19 cellular contexts compared by ENCODE assay signal in the genomic region with DNA sequence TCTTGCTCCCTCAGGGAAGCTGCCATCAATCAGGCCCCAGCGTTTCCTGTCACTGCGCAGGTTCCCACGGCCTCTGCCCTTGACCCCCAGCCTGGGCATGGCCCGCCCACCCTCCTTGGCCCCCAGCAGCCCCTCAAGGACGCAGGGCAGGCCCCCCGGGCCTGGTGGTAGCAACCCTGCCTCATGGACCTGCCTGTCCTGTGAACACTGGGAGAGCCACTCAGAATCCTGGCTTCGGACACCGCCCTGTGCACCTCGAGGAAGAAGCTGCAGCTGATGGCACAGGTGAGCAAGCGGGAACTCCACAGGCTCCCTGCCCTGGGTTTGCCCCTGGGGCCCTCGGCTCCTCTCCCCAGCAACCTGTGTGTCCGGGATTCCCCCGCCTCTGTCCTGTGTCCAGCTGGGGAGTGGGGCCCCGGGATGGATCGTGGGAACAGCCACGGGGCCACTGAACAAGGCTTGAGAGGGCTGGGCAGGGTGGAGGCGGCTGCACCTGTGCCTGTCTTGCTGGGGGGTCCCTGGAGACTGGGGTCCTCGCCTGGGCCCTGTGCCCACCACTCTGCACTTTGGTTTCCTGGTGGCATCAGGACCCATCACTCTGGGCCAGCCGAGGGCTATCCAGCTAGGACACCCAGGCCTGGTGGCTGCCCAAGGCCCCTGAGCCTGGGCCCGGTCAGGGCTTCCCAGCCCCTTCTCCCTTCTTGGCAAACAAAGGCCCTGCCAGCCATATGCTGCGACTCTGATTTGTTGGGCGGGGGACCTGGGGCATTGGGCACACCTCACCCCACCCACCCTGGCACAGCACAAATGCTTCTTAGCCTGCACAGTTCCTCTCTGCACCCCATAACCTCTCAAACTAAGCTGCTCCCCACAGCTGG. TPM values are rescaled to one million over a fixed set of nuclear protein-coding genes. Genes with fewer than 3 reads are reported as not detected.
DNase-seq lines count a peak whose midpoint lies in the region; ATAC-seq, FAIRE-seq and TF ChIP-seq lines count a peak whose summit lies in the region.
"Had no signal": no experiment of that assay in that cellular context is flagged by ENCODE, and none has a peak within 500 bp of the region (broad histone marks: within the 10 kb centered on the region; RNA-seq: fewer than 3 reads in every experiment).

No MANE protein-coding gene starts in this region.

- H3K79me1 ChIP-seq in IMR-90 (ENCODE audit: low read depth in 1 of 2, low read length in 2 of 2) = no peaks in the 10 kb centered on the region; a peak in 1 of 4 replicates
- H3K79me1 ChIP-seq in H1 (ENCODE audit: low read depth, low read length) = no peaks in the 10 kb centered on the region
- no peaks in the 10 kb centered on the region for H3K79me1 ChIP-seq in neuronal stem cell (ENCODE audit: low read depth, low read length)

- TF ChIP-seq EP300 in H1 (IDR thresholded peaks at IDR 0.05; ENCODE audit: borderline replicate concordance in 1 of 2, low read depth in 2 of 2, low read length in 2 of 2) = no peak

- H4K8ac ChIP-seq in IMR-90 (ENCODE audit: low read depth in 2 of 2, low read length in 2 of 2) (no peak overlapping the region), H1 (ENCODE audit: extremely low read depth, insufficient read depth, low read length) (no peak overlapping the region; the same call in 1 of the 2 replicates), neuronal stem cell (ENCODE audit: low read depth, low read length) (peak overlapping the region; percentile 17)

- peaks cover 6% of the 10 kb centered on the region; the same call in 1 of the 2 replicates for H3K9me1 ChIP-seq in IMR-90 (ENCODE audit: insufficient read depth, low read length)

- H3K9ac ChIP-seq in IMR-90 (ENCODE audit: low read depth, low read length) (no peak overlapping the region), H1 (replicated peaks in 1 of 4; ENCODE audit: extremely low read depth in 1 of 4, low read depth in 3 of 4, low read length in 3 of 4) (no peak overlapping the region), neuronal stem cell (ENCODE audit: low read depth, low read length, poor library complexity) (peak overlapping the region; percentile 60)

- H3K9me3 ChIP-seq in BE2C = no peaks in the 10 kb centered on the region
- no peaks in the 10 kb centered on the region for H3K9me3 ChIP-seq in IMR-90 (ENCODE audit: control insufficient read depth, insufficient read depth, low read length)
- no peaks in the 10 kb centered on the region for H3K9me3 ChIP-seq in H1 (ENCODE audit: insufficient read depth in 2 of 2, low read depth in 1 of 2, low read length in 1 of 2)
- peaks cover 0 to 6% of the 10 kb centered on the region in 2 donors for H3K9me3 ChIP-seq in neuronal stem cell (replicated peaks in 1 of 2; ENCODE audit: control insufficient read depth in 2 of 2, insufficient read depth in 1 of 2, low read depth in 1 of 2, low read length in 2 of 2)
- H3K9me3 ChIP-seq: HAP-1, SJSA1, tibial nerve had no signal

- H2BK20ac ChIP-seq in IMR-90 (ENCODE audit: low read depth, low read length) (no peak overlapping the region), H1 (ENCODE audit: low read length) (no peak overlapping the region)

- TF ChIP-seq CTCF in BE2C (IDR thresholded peaks at IDR 0.05; ENCODE audit: low read depth, low read length) (no peak), IMR-90 (conservative IDR thresholded peaks at IDR 0.05; ENCODE audit: low read depth, low read length) (no peak), H1 (IDR thresholded peaks at IDR 0.05; ENCODE audit: control extremely low read depth in 1 of 3, insufficient read depth in 1 of 3, low read depth in 1 of 3, low read length in 3 of 3) (no peak)

- TF ChIP-seq POLR2A in IMR-90 (IDR thresholded peaks at IDR 0.05; ENCODE audit: low read depth, low read length) (no peak), H1 (IDR thresholded peaks at IDR 0.05; ENCODE audit: control extremely low read depth in 1 of 2, low read depth in 2 of 2, low read length in 2 of 2) (no peak)

- H3K14ac ChIP-seq in IMR-90 (replicated peaks; ENCODE audit: low read depth, low read length) (no peak overlapping the region), H1 (ENCODE audit: insufficient read length) (no peak overlapping the region), neuronal stem cell (ENCODE audit: low read length) (peak overlapping the region; percentile 56)

- H3K56ac ChIP-seq in IMR-90 (ENCODE audit: extremely low read depth, insufficient read depth, low read length) (no peak overlapping the region), H1 (replicated peaks; ENCODE audit: insufficient read length, low read depth, low read length) (no peak overlapping the region)

- DNase-seq in BE2C = peak; percentile 15
- no peak for DNase-seq in IMR-90
- peak in 1 of 2 experiments; percentile 47 for DNase-seq in H1 (ENCODE audit: low read depth in 1 of 2, low spot score in 2 of 2)
- no peak for DNase-seq in neuronal stem cell (ENCODE audit: low spot score)
- DNase-seq in SHP77 treated with DMSO at 0.1 percent for 48 hours (lab: John Stamatoyannopoulos, UW) = no peak
- DNase-seq in NCI-H1694 (lab: John Stamatoyannopoulos, UW) = no peak
- no peak for DNase-seq in NCI-H748 treated with DMSO at 0.1 percent for 48 hours (lab: John Stamatoyannopoulos, UW)
- DNase-seq in stimulated activated naive CD4-positive, alpha-beta T cell treated with Interleukin-2 at 50 U/mL for 16 hours (lab: John Stamatoyannopoulos, UW) = no peak
- DNase-seq: activated CD4-positive, alpha-beta T cell treated with anti-CD3 and anti-CD28 coated beads, Interleukin-2, amount 50 U/mL, for 4 hours; amniotic stem cell; C1 segment of cervical spinal cord; effector memory CD8-positive, alpha-beta T cell; foreskin fibroblast; nucleus accumbens had no signal

- H2AK9ac ChIP-seq in IMR-90 (replicated peaks; ENCODE audit: low read depth, low read length, poor library complexity) = peak overlapping the region; percentile 16

- POLR2A ChIA-PET in IMR-90 (lab: Charles Lee; ENCODE audit: unreplicated experiment) = no interaction called here
- POLR2A ChIA-PET in H1 (lab: Charles Lee; ENCODE audit: partially characterized antibody) = interaction anchor here (0.7 to 1.2 kb wide), 7 partner anchors 9 to 270 kb away, joined by 3 to 4 read pairs (median 3); no protein-coding TSS in a partner anchor

- H4K20me1 ChIP-seq in IMR-90 (ENCODE audit: insufficient read depth, low read length) (peaks cover 9% of the 10 kb centered on the region; the same call in 1 of the 2 replicates), H1 (replicated peaks in 1 of 2; ENCODE audit: control insufficient read depth in 1 of 2, insufficient read depth in 2 of 2, low read length in 2 of 2) (peaks cover 0 to 9% of the 10 kb centered on the region in 2 experiments)

- H3K27me3 ChIP-seq in BE2C (no peaks in the 10 kb centered on the region), IMR-90 (ENCODE audit: control insufficient read depth, insufficient read depth, low read length) (peaks cover 7% of the 10 kb centered on the region), H1 (replicated peaks in 1 of 4; ENCODE audit: control insufficient read depth in 3 of 4, extremely low read depth in 1 of 4, insufficient read depth in 3 of 4, low read length in 3 of 4) (no peaks in the 10 kb centered on the region), neuronal stem cell (ENCODE audit: control insufficient read depth in 3 of 3, insufficient read depth in 3 of 3, low read depth in 1 of 3, low read length in 3 of 3) (peaks cover 0 to 4% (median 0%) of the 10 kb centered on the region in 3 experiments)
- H3K27me3 ChIP-seq: tibial nerve had no signal

- H2BK12ac ChIP-seq in H1 (ENCODE audit: low read depth, low read length) = peak overlapping the region; percentile 60; the same call in 1 of the 2 replicates
- peak overlapping the region; percentile 84 for H2BK12ac ChIP-seq in neuronal stem cell (ENCODE audit: low read length)

- no peak for TF ChIP-seq RAD21 in IMR-90 (IDR thresholded peaks at IDR 0.05; ENCODE audit: low read length)
- no peak for TF ChIP-seq RAD21 in H1 (IDR thresholded peaks at IDR 0.05 in 1 of 2, conservative IDR thresholded peaks at IDR 0.05 in 1 of 2; ENCODE audit: low read depth in 2 of 2, low read length in 2 of 2)

- H4K5ac ChIP-seq in IMR-90 (ENCODE audit: low read depth, low read length) (no peak overlapping the region), H1 (ENCODE audit: insufficient read length, low read depth, low read length) (no peak overlapping the region)

- H3K23ac ChIP-seq in IMR-90 (ENCODE audit: low read depth, low read length) (no peak overlapping the region), H1 (ENCODE audit: insufficient read length) (no peak overlapping the region), neuronal stem cell (ENCODE audit: low read depth, low read length, poor library complexity) (peak overlapping the region; percentile 29)

- H3K18ac ChIP-seq in IMR-90 (ENCODE audit: low read depth, low read length) = no peak overlapping the region
- H3K18ac ChIP-seq in H1 (ENCODE audit: extremely low read depth, low read length) = no peak overlapping the region
- H3K18ac ChIP-seq in neuronal stem cell (ENCODE audit: low read length) = peak overlapping the region; percentile 88

- H3K27ac ChIP-seq in IMR-90 (ENCODE audit: insufficient read depth, low read length) = no peak overlapping the region
- H3K27ac ChIP-seq in H1 (ENCODE audit: low read depth, low read length) = no peak overlapping the region
- no peak overlapping the region for H3K27ac ChIP-seq in neuronal stem cell (replicated peaks; ENCODE audit: low read length)
- H3K27ac ChIP-seq: HL-60, SJSA1, tibial nerve had no signal

- no peak overlapping the region for H3K4me2 ChIP-seq in IMR-90 (ENCODE audit: low read depth, low read length)
- no peak overlapping the region for H3K4me2 ChIP-seq in H1 (ENCODE audit: insufficient read depth in 1 of 2, low read depth in 2 of 2, low read length in 2 of 2)
- no peak overlapping the region for H3K4me2 ChIP-seq in neuronal stem cell (ENCODE audit: insufficient read depth, low read length, poor library complexity, severe bottlenecking)

- CTCF ChIA-PET in IMR-90 (lab: Yijun Ruan, JAX) (interaction anchor here (0.5 to 0.9 kb wide), 3 partner anchors 139 to 141 kb away, joined by 3 to 4 read pairs (median 3); no protein-coding TSS in a partner anchor), H1 (lab: Charles Lee; ENCODE audit: partially characterized antibody) (interaction anchor here (0.6 to 9.6 kb wide), 43 partner anchors 9 to 240 kb away, joined by 3 to 253 read pairs (median 3); partner anchors contain the start of gene INPP5E)

- no peak overlapping the region for H2AFZ ChIP-seq in IMR-90 (replicated peaks; ENCODE audit: low read length, poor library complexity)
- no peak overlapping the region for H2AFZ ChIP-seq in H1 (ENCODE audit: low read length)
- no peak overlapping the region for H2AFZ ChIP-seq in neuronal stem cell (ENCODE audit: low read length)

- BruUV-seq in IMR-90 (replicated peaks; lab: Mats Ljungman, UMichigan) = no TSS peak

- intact Hi-C loops in IMR-90 (cut with micrococcal nuclease) = no loop called here

- H3K4ac ChIP-seq in IMR-90 (ENCODE audit: low read depth, low read length) = no peak overlapping the region
- H3K4ac ChIP-seq in H1 (replicated peaks; ENCODE audit: insufficient read length, low read depth, low read length) = no peak overlapping the region
- H3K4ac ChIP-seq in neuronal stem cell (ENCODE audit: low read length) = peak overlapping the region; percentile 84

- H2BK15ac ChIP-seq in IMR-90 (ENCODE audit: low read depth, low read length) (no peak overlapping the region), H1 (ENCODE audit: low read length) (no peak overlapping the region), neuronal stem cell (ENCODE audit: low read length) (peak overlapping the region; percentile 100)

- H3K79me2 ChIP-seq in H1 (ENCODE audit: control insufficient read depth in 1 of 2, insufficient read depth in 2 of 2, low read length in 2 of 2) = no peaks in the 10 kb centered on the region

- 48% methylated on average over 8 of the region's 22 CpGs; no CpG with 5 or more reads in 1 of the 2 experiments for WGBS in IMR-90 (ENCODE audit: extremely low coverage in 2 of 2, insufficient read length in 1 of 2), 2 experiments
- WGBS in H1 (ENCODE audit: extremely low coverage in 1 of 2, insufficient coverage in 1 of 2, insufficient read length in 1 of 2, insufficient replicate concordance in 2 of 2, low coverage in 1 of 2, low lambda C conversion rate in 2 of 2, missing lambda C conversion rate in 1 of 2), 2 experiments = 93% methylated on average over 17 of the region's 22 CpGs; no CpG with 5 or more reads in 1 of the 2 experiments
- no CpG with 5 or more reads among the region's 22 CpGs for WGBS in neuronal stem cell (ENCODE audit: extremely low coverage in 2 of 2, insufficient read length in 2 of 2, insufficient replicate concordance in 1 of 2), 2 donors

- FAIRE-seq in H1 (lab: Jason Lieb, UNC) = no peak

- no peak overlapping the region for H4K91ac ChIP-seq in IMR-90 (ENCODE audit: insufficient read depth, low read depth, low read length)
- H4K91ac ChIP-seq in H1 (replicated peaks; ENCODE audit: insufficient read length, low read length) = no peak overlapping the region
- H4K91ac ChIP-seq in neuronal stem cell (ENCODE audit: low read depth, low read length, poor library complexity) = no peak overlapping the region

- H3K4me1 ChIP-seq in BE2C (peaks cover 9% of the 10 kb centered on the region; the same call in 1 of the 2 replicates), IMR-90 (ENCODE audit: control insufficient read depth, insufficient read depth, low read length) (peaks cover 3% of the 10 kb centered on the region; the same call in 1 of the 2 replicates), H1 (replicated peaks in 1 of 4; ENCODE audit: control insufficient read depth in 3 of 4, insufficient read depth in 4 of 4, low read length in 3 of 4) (peaks cover 0 to 9% (median 0%) of the 10 kb centered on the region in 4 experiments; a peak in 3 of 7 replicates), neuronal stem cell (ENCODE audit: control insufficient read depth in 2 of 2, insufficient read depth in 1 of 2, low read depth in 1 of 2, low read length in 2 of 2) (peaks cover 21 to 27% of the 10 kb centered on the region in 2 donors)
- H3K4me1 ChIP-seq: HAP-1 had no signal

- no peak for ATAC-seq in IMR-90 (ENCODE audit: low read depth)
- ATAC-seq: effector memory CD8-positive, alpha-beta T cell; esophagus mucosa had no signal

- H3K36me3 ChIP-seq in BE2C (no peaks in the 10 kb centered on the region), IMR-90 (ENCODE audit: control insufficient read depth, insufficient read depth, low read length) (no peaks in the 10 kb centered on the region), H1 (ENCODE audit: control insufficient read depth in 2 of 4, insufficient read depth in 4 of 4, low read length in 3 of 4) (no peaks in the 10 kb centered on the region), neuronal stem cell (replicated peaks in 1 of 2; ENCODE audit: control insufficient read depth in 2 of 2, insufficient read depth in 2 of 2, low read length in 2 of 2) (peaks cover 0 to 3% of the 10 kb centered on the region in 2 donors)
- H3K36me3 ChIP-seq: HAP-1, SJSA1, tibial nerve had no signal

- dilution Hi-C loops in IMR-90 (cut with HindIII; ENCODE audit: low sequenced_read_pairs, unreplicated experiment) = no loop called here

- H2BK5ac ChIP-seq in IMR-90 (ENCODE audit: low read depth, low read length, poor library complexity, severe bottlenecking) = no peak overlapping the region
- no peak overlapping the region; the same call in 1 of the 2 replicates for H2BK5ac ChIP-seq in H1 (ENCODE audit: low read depth, low read length)
- peak overlapping the region; percentile 93 for H2BK5ac ChIP-seq in neuronal stem cell (ENCODE audit: low read length)

- H2BK120ac ChIP-seq in IMR-90 (ENCODE audit: low read depth, low read length) = no peak overlapping the region
- H2BK120ac ChIP-seq in H1 (replicated peaks; ENCODE audit: low read depth, low read length) = no peak overlapping the region
- H2BK120ac ChIP-seq in neuronal stem cell (ENCODE audit: low read depth, low read length) = no peak overlapping the region

- H3K23me2 ChIP-seq in H1 (ENCODE audit: low read depth, low read length) = no peaks in the 10 kb centered on the region

- H3K4me3 ChIP-seq in BE2C (ENCODE audit: low read depth, low read length) (no peak overlapping the region), IMR-90 (ENCODE audit: insufficient read depth, low read depth, low read length) (no peak overlapping the region), H1 (ENCODE audit: extremely low read depth in 1 of 4, insufficient read depth in 2 of 4, low read depth in 3 of 4, low read length in 4 of 4) (no peak overlapping the region), neuronal stem cell (ENCODE audit: low read length in 2 of 2) (no peak overlapping the region)
- H3K4me3 ChIP-seq: HAP-1, SJSA1, tibial nerve had no signal

- in situ Hi-C loops in IMR-90 (cut with MboI; ENCODE audit: low sequenced_read_pairs) = no loop called here

- H2AK5ac ChIP-seq in IMR-90 (ENCODE audit: low read depth, low read length) (no peak overlapping the region; the same call in 1 of the 2 replicates), H1 (ENCODE audit: low read depth, low read length) (no peak overlapping the region), neuronal stem cell (ENCODE audit: low read depth, low read length) (peak overlapping the region; percentile 99)

RNA-seq across cellular contexts. Expression of gene EGFL7, which starts 33.5 kb away (rescaled TPM):
- polyA plus RNA-seq in BE2C (2012; ENCODE audit: insufficient read depth, insufficient read length, low read depth) = 154 TPM
- 1.4 and 2.2 TPM in 2 replicates for total RNA-seq in IMR-90 (2012; rRNA removed)
- polyA plus RNA-seq in IMR-90 (2012; rRNA removed) = 10.4 and 16.4 TPM in 2 replicates
- polyA plus RNA-seq in IMR-90 (2012; cell fraction: cytosol; rRNA removed) = 9.6 and 22.1 TPM in 2 replicates
- 7.1 and 18.2 TPM in 2 replicates for polyA plus RNA-seq in IMR-90 (2012; cell fraction: nucleus; rRNA removed; ENCODE audit: low replicate concordance)
- total RNA-seq in H1 (2021; fragmentation: NEBNext Ultra II Directional; extraction: Animal tissue kit (Norgen Biotek cat#: 25700)) = 37.8 and 39.8 TPM in 2 replicates
- polyA plus RNA-seq in H1 (2011; rRNA removed) = 53.4 and 82.5 TPM in 2 replicates
- 63.0 TPM for polyA plus RNA-seq in H1 (2011; cell fraction: cytosol; rRNA removed)
- 82.5 TPM for polyA plus RNA-seq in H1 (2011; cell fraction: nucleus; rRNA removed)
- polyA plus RNA-seq in H1 (2012, experiment 1 of 2) = 17.3 to 46.4 TPM (median 40.7 TPM) in 4 replicates
- polyA plus RNA-seq in H1 (2012, experiment 2 of 2) = 43.2 TPM
- 66.8 TPM for polyA plus RNA-seq in H1 (2013, experiment 1 of 2)
- polyA plus RNA-seq in H1 (2013, experiment 2 of 2) = 68.8 TPM
- 7.2 and 9.3 TPM in 2 replicates for polyA minus RNA-seq in H1 (2011; rRNA and poly(A)+ RNA removed)
- 30.7 TPM for polyA minus RNA-seq in H1 (2011; cell fraction: cytosol; rRNA and poly(A)+ RNA removed)
- polyA minus RNA-seq in H1 (2011; cell fraction: nucleus; rRNA and poly(A)+ RNA removed) = 12.8 TPM
- 33.1 TPM for polyA plus RNA-seq in neuronal stem cell (2013, experiment 1 of 2)
- 32.0 TPM for polyA plus RNA-seq in neuronal stem cell (2013, experiment 2 of 2)

RNA-seq across cellular contexts. Expression of gene AGPAT2, which starts 58.0 kb away (rescaled TPM):
- polyA plus RNA-seq in BE2C (2012; ENCODE audit: insufficient read depth, insufficient read length, low read depth) = 82.5 TPM
- total RNA-seq in IMR-90 (2012; rRNA removed) = 16.1 and 18.9 TPM in 2 replicates
- 37.2 and 39.5 TPM in 2 replicates for polyA plus RNA-seq in IMR-90 (2012; rRNA removed)
- 22.2 and 63.1 TPM in 2 replicates for polyA plus RNA-seq in IMR-90 (2012; cell fraction: cytosol; rRNA removed)
- polyA plus RNA-seq in IMR-90 (2012; cell fraction: nucleus; rRNA removed; ENCODE audit: low replicate concordance) = 54.0 and 103 TPM in 2 replicates
- total RNA-seq in H1 (2021; fragmentation: NEBNext Ultra II Directional; extraction: Animal tissue kit (Norgen Biotek cat#: 25700)) = 30.5 and 31.6 TPM in 2 replicates
- polyA plus RNA-seq in H1 (2011; rRNA removed) = 37.6 and 52.1 TPM in 2 replicates
- polyA plus RNA-seq in H1 (2011; cell fraction: cytosol; rRNA removed) = 36.0 TPM
- polyA plus RNA-seq in H1 (2011; cell fraction: nucleus; rRNA removed) = 44.9 TPM
- polyA plus RNA-seq in H1 (2012, experiment 1 of 2) = 16.4 to 27.5 TPM (median 25.2 TPM) in 4 replicates
- 26.0 TPM for polyA plus RNA-seq in H1 (2012, experiment 2 of 2)
- polyA plus RNA-seq in H1 (2013, experiment 1 of 2) = 32.4 TPM
- 37.1 TPM for polyA plus RNA-seq in H1 (2013, experiment 2 of 2)
- polyA minus RNA-seq in H1 (2011; rRNA and poly(A)+ RNA removed) = 9.3 and 15.5 TPM in 2 replicates
- polyA minus RNA-seq in H1 (2011; cell fraction: cytosol; rRNA and poly(A)+ RNA removed) = 19.5 TPM
- polyA minus RNA-seq in H1 (2011; cell fraction: nucleus; rRNA and poly(A)+ RNA removed) = 12.9 TPM
- polyA plus RNA-seq in neuronal stem cell (2013, experiment 1 of 2) = 3.7 TPM
- polyA plus RNA-seq in neuronal stem cell (2013, experiment 2 of 2) = 3.5 TPM

Comparison
In these comparisons a context has a peak if more than half of its experiments do, and no peak if none do; other contexts are left out.
1. RNA of gene EGFL7, which starts 33.5 kb away (total RNA-seq): 37.8 to 39.8 TPM in H1; 1.4 to 2.2 TPM in IMR-90; every median in the first group is over 10 times any median in the second.